Comparison of ENCODE assay signal across 12 cellular contexts in the genomic region with DNA sequence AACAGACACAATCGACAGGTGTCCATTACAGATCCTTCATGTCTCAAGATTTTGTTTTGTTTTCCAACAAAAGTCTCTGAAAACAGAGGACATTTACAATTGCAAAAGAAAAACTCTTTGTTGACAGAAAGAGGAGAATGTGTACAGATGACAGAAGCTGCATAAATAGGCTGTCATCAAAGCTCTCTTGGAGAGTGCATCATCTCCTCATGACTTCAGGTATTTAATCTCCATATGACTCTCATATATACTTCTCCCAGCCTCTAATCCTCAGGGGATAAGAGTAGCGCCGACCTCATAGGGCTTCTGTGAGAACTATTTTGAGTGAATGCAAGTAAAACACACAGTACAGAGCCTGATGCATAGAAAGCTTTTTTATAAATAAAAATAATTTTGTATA.
"Had no signal": no experiment of that assay in that cellular context is flagged by ENCODE, and none has a peak within 500 bp of the region (broad histone marks: within the 10 kb centered on the region; RNA-seq: fewer than 3 reads in every experiment).

No MANE protein-coding gene starts in this region.

- H3K36me3 ChIP-seq: colonic mucosa, pancreas, stomach, tibial artery had no signal

- H3K9me3 ChIP-seq: colonic mucosa, pancreas, stomach, tibial artery had no signal

- DNase-seq: activated B cell treated with CpG ODN at 0.5 μM for 24 hours; activated CD4-positive, alpha-beta T cell treated with anti-CD3 and anti-CD28 coated beads, Interleukin-2, amount 50 U/mL, for 1 hour; colonic mucosa; effector CD8-positive, alpha-beta T cell; glutamatergic neuron; immature natural killer cell; pancreas; retina; stomach; tibial artery had no signal

- H3K4me3 ChIP-seq: colonic mucosa, pancreas, skin epidermis, stomach, tibial artery had no signal

- H3K27me3 ChIP-seq: colonic mucosa, pancreas, stomach, tibial artery had no signal

- H3K4me1 ChIP-seq: colonic mucosa, pancreas had no signal

- H3K27ac ChIP-seq: colonic mucosa, pancreas, skin epidermis, tibial artery had no signal

- FAIRE-seq: bronchial epithelial cell, pancreas had no signal
